1 cellular context compared by ENCODE assay signal in the genomic region with DNA sequence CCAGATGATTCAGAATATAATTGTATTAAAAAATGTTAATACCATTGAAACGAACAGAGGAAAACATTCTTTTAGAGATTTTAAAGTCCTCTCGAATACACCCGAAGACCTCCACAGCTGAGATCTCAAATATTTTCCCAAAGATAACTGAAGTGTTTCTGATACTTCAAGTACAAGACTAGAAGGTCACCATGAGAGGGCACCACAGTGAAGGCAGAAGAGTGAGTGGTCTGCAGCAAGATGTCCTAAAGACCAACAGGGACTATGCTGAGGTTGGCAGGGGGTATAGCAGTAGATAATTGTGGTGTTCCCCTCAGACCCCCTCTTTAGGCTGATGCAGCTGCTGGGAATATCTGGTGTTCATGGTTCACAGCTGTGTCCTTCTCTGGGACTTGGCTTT.
TF ChIP-seq lines count a peak whose summit lies in the region.

No MANE protein-coding gene starts in this region.

TF ChIP-seq in K562, 482 proteins besides CTCF, POLR2A, EP300 and RAD21 (continued from another document):
- TF ChIP-seq, protein P1, sequence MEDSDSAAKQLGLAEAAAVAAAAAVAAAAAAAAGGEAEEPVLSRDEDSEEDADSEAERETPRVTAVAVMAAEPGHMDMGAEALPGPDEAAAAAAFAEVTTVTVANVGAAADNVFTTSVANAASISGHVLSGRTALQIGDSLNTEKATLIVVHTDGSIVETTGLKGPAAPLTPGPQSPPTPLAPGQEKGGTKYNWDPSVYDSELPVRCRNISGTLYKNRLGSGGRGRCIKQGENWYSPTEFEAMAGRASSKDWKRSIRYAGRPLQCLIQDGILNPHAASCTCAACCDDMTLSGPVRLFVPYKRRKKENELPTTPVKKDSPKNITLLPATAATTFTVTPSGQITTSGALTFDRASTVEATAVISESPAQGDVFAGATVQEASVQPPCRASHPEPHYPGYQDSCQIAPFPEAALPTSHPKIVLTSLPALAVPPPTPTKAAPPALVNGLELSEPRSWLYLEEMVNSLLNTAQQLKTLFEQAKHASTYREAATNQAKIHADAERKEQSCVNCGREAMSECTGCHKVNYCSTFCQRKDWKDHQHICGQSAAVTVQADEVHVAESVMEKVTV (CRISPR knock-in tag; IDR thresholded peaks at IDR 0.05), result peak; percentile 60
- TF ChIP-seq, protein P2, sequence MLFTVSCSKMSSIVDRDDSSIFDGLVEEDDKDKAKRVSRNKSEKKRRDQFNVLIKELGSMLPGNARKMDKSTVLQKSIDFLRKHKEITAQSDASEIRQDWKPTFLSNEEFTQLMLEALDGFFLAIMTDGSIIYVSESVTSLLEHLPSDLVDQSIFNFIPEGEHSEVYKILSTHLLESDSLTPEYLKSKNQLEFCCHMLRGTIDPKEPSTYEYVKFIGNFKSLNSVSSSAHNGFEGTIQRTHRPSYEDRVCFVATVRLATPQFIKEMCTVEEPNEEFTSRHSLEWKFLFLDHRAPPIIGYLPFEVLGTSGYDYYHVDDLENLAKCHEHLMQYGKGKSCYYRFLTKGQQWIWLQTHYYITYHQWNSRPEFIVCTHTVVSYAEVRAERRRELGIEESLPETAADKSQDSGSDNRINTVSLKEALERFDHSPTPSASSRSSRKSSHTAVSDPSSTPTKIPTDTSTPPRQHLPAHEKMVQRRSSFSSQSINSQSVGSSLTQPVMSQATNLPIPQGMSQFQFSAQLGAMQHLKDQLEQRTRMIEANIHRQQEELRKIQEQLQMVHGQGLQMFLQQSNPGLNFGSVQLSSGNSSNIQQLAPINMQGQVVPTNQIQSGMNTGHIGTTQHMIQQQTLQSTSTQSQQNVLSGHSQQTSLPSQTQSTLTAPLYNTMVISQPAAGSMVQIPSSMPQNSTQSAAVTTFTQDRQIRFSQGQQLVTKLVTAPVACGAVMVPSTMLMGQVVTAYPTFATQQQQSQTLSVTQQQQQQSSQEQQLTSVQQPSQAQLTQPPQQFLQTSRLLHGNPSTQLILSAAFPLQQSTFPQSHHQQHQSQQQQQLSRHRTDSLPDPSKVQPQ (CRISPR knock-in tag; IDR thresholded peaks at IDR 0.05; ENCODE audit: borderline replicate concordance), result no peak
- TF ChIP-seq RCOR1 (IDR thresholded peaks at IDR 0.05; ENCODE audit: borderline replicate concordance in 1 of 2, low read depth in 2 of 2, low read length in 2 of 2), result 0 out of 4 replicates have a peak, but pooled peaks of 1 of the 2 experiments have one; percentile 12
- TF ChIP-seq DACH1 (IDR thresholded peaks at IDR 0.05; ENCODE audit: partially characterized antibody), result no peak
- TF ChIP-seq JUND (IDR thresholded peaks at IDR 0.05; ENCODE audit: borderline replicate concordance, low read depth, low read length), result 0 out of 2 replicates have a peak, but pooled peaks have one; percentile 28
- TF ChIP-seq JUND (tag; IDR thresholded peaks at IDR 0.05; ENCODE audit: borderline replicate concordance, low read depth, low read length), result no peak
- TF ChIP-seq ZKSCAN8 (CRISPR knock-in tag; IDR thresholded peaks at IDR 0.05), result no peak
- peak; percentile 71 for TF ChIP-seq SMC3 (conservative IDR thresholded peaks at IDR 0.05; ENCODE audit: insufficient read depth, low read depth, low read length)
- TF ChIP-seq FOXJ2 (tag; IDR thresholded peaks at IDR 0.05), result no peak
- 0 out of 2 replicates have a peak, but pooled peaks have one; percentile 21 for TF ChIP-seq MAFK (IDR thresholded peaks at IDR 0.05; ENCODE audit: low read length)
